9 cellular contexts compared by ENCODE assay signal in genomic region chr6:16494781-16495180, GRCh38.
DNase-seq lines count a peak whose midpoint lies in the region; ATAC-seq and TF ChIP-seq lines count a peak whose summit lies in the region.
"Had no signal": no experiment of that assay in that cellular context is flagged by ENCODE, and none has a peak within 500 bp of the region (broad histone marks: within the 10 kb centered on the region; RNA-seq: fewer than 3 reads in every experiment).

No MANE protein-coding gene starts in this region.

- H3K4me1 Mint-ChIP-seq in activated T-cell treated with anti-CD3 and anti-CD28 coated beads, Interleukin-2, amount 50 U/mL, for 4 hours (ENCODE audit: low read depth) = peaks cover 53% of the 10 kb centered on the region

- no peak for DNase-seq in activated T-cell treated with anti-CD3 and anti-CD28 coated beads, Interleukin-2, amount 50 U/mL, for 4 hours
- no peak for DNase-seq in activated T-cell treated with anti-CD3 and anti-CD28 coated beads, Interleukin-2, amount 50 U/mL, for 1 hour
- DNase-seq in RWPE1 (ENCODE audit: low spot score) (peak; percentile 11), NCI-H1694 (lab: John Stamatoyannopoulos, UW) (no peak), GM03348 (ENCODE audit: low spot score) (no peak), NCI-H510A (lab: John Stamatoyannopoulos, UW) (no peak)
- DNase-seq in stimulated activated naive CD8-positive, alpha-beta T cell treated with anti-CD3 and anti-CD28 coated beads, Interleukin-15, Interleukin-2, amounts not matched to agents 100 U/mL and 50 U/mL, for 24 hours = peak; percentile 33
- DNase-seq: psoas muscle had no signal

- POLR2A ChIA-PET in RWPE1 (lab: Yijun Ruan, JAX; ENCODE audit: low non-redundant PET) = no interaction called here

- H3K9me3 Mint-ChIP-seq in activated T-cell treated with anti-CD3 and anti-CD28 coated beads, Interleukin-2, amount 50 U/mL, for 4 hours = no peaks in the 10 kb centered on the region

- H3K27me3 Mint-ChIP-seq in activated T-cell treated with anti-CD3 and anti-CD28 coated beads, Interleukin-2, amount 50 U/mL, for 4 hours (ENCODE audit: low read depth) = no peaks in the 10 kb centered on the region

- H3K27ac ChIP-seq in RWPE1 = no peak overlapping the region
- H3K27ac ChIP-seq: psoas muscle had no signal

- TF ChIP-seq CTCF in RWPE1 (conservative IDR thresholded peaks at IDR 0.05; ENCODE audit: low read depth) = no peak

- H3K4me3 Mint-ChIP-seq in activated T-cell treated with anti-CD3 and anti-CD28 coated beads, Interleukin-2, amount 50 U/mL, for 4 hours = no peak overlapping the region

- peaks cover 22% of the 10 kb centered on the region for H3K36me3 Mint-ChIP-seq in activated T-cell treated with anti-CD3 and anti-CD28 coated beads, Interleukin-2, amount 50 U/mL, for 4 hours (ENCODE audit: insufficient read depth)

- CTCF ChIA-PET in RWPE1 (lab: Yijun Ruan, JAX) = no interaction called here

- ATAC-seq in activated T-cell treated with anti-CD3 and anti-CD28 coated beads, Interleukin-2, amount 50 U/mL, for 4 hours = peak; percentile 41 to 53
- ATAC-seq in HG02973 (IDR thresholded peaks at IDR 0.05; ENCODE audit: unreplicated experiment) = peak; percentile 88
- ATAC-seq in stimulated activated naive CD8-positive, alpha-beta T cell treated with anti-CD3 and anti-CD28 coated beads, Interleukin-15, Interleukin-2, amounts not matched to agents 100 U/mL and 50 U/mL, for 24 hours = peak; percentile 88

Comparison
In these comparisons a context has a peak if more than half of its experiments do, and no peak if none do; other contexts are left out.
1. DNase-seq: peak in RWPE1 (single experiment) and stimulated activated naive CD8-positive, alpha-beta T cell treated with anti-CD3 and anti-CD28 coated beads, Interleukin-15, Interleukin-2, amounts not matched to agents 100 U/mL and 50 U/mL, for 24 hours (single experiment); none in activated T-cell treated with anti-CD3 and anti-CD28 coated beads, Interleukin-2, amount 50 U/mL, for 4 hours (single experiment), activated T-cell treated with anti-CD3 and anti-CD28 coated beads, Interleukin-2, amount 50 U/mL, for 1 hour (single experiment), NCI-H1694 (single experiment), GM03348 (single experiment) and NCI-H510A (single experiment).
2. Peak in every context shown above with its lines, with median percentiles within 50 percentile points of each other: ATAC-seq.